ENCODE assay signal across 17 cellular contexts in the genomic region with DNA sequence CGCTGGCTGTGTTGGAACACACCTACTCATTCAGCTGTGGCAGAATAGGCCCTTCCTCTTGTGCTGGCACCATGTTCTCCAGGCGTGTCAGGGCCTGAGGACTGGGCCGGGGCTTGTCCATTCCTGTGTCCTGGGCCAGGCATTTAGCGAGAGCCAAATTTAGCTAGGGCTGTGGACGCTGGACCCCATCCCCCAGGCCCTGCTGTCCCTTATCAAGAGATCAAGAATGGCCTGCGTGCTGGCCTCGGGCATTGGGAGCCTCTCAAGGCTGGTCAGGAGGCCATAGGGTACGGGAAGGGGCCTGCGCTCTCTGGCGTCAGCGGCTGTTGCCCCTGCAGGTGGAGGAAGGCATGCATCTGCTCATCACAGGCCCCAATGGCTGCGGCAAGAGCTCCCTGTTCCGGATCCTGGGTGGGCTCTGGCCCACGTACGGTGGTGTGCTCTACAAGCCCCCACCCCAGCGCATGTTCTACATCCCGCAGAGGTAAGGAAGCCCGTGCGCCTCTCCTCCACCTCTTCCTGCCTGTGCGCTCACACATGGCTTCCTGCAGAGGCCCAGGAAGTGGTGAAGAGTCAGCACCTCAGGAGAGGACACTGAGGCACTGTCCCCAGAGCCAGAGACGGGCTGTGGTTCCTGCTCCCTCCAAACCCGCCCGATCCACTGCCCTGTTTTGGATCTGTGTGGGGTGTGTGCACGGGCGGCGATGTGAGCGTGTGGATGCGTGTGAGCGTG. TPM values are rescaled to one million over a fixed set of nuclear protein-coding genes. Genes with fewer than 3 reads are reported as not detected.
DNase-seq lines count a peak whose midpoint lies in the region; ATAC-seq and TF ChIP-seq lines count a peak whose summit lies in the region.
"Had no signal": no experiment of that assay in that cellular context is flagged by ENCODE, and none has a peak within 500 bp of the region (broad histone marks: within the 10 kb centered on the region; RNA-seq: fewer than 3 reads in every experiment).

No MANE protein-coding gene starts in this region.

- TF ChIP-seq CTCF in activated CD8-positive, alpha-beta T cell treated with anti-CD3 and anti-CD28 coated beads for 36 hours (IDR thresholded peaks at IDR 0.05): no peak
- TF ChIP-seq CTCF in epithelial cell of esophagus (IDR thresholded peaks at IDR 0.05; ENCODE audit: insufficient read depth, low read depth, low read length, missing control alignments): no peak
- no peak for TF ChIP-seq CTCF in A673 (conservative IDR thresholded peaks at IDR 0.05; ENCODE audit: low read depth, low read length)

- no TSS peak for BruUV-seq in A673 (replicated peaks; lab: Mats Ljungman, UMichigan)

- peaks cover 0 to 46% (median 8%) of the 10 kb centered on the region in 11 experiments; a peak in 12 of 22 replicates for H3K36me3 ChIP-seq in BLaER1 treated with 17β-estradiol and CSF1 and Interleukin-3, amounts not matched to agents 10 nM and 100 nM
- no peaks in the 10 kb centered on the region for H3K36me3 ChIP-seq in CD4-positive, alpha-beta memory T cell (ENCODE audit: insufficient read depth, low read length)
- no peaks in the 10 kb centered on the region for H3K36me3 ChIP-seq in A673 (ENCODE audit: insufficient read depth, low read length, poor library complexity, severe bottlenecking)

- peak; percentile 74 for ATAC-seq in activated CD8-positive, alpha-beta T cell treated with anti-CD3 and anti-CD28 coated beads for 36 hours
- ATAC-seq: GM12878 had no signal

- peak overlapping the region in 9 of 11 experiments; percentile 59 to 79 (median 68); a peak in 18 of 22 replicates for H3K4me2 ChIP-seq in BLaER1 treated with 17β-estradiol and CSF1 and Interleukin-3, amounts not matched to agents 10 nM and 100 nM

- H3K27me3 ChIP-seq in BLaER1 treated with 17β-estradiol and CSF1 and Interleukin-3, amounts not matched to agents 10 nM and 100 nM: peaks cover 9 to 81% (median 53%) of the 10 kb centered on the region in 11 experiments; a peak in 20 of 22 replicates
- no peaks in the 10 kb centered on the region for H3K27me3 ChIP-seq in CD4-positive, alpha-beta memory T cell (ENCODE audit: insufficient read depth, low read length)
- H3K27me3 ChIP-seq in A673 (replicated peaks; ENCODE audit: insufficient read depth, low read depth, low read length, poor library complexity): no peaks in the 10 kb centered on the region
- H3K27me3 ChIP-seq: esophagus muscularis mucosa had no signal

- H3K4me3 ChIP-seq in BLaER1 treated with 17β-estradiol and CSF1 and Interleukin-3, amounts not matched to agents 10 nM and 100 nM: no peak overlapping the region
- peak overlapping the region in 1 of 2 donors; percentile 14 for H3K4me3 ChIP-seq in CD4-positive, alpha-beta memory T cell (ENCODE audit: low read length in 2 of 2)
- H3K4me3 ChIP-seq in epithelial cell of esophagus (ENCODE audit: low read length): no peak overlapping the region
- H3K4me3 ChIP-seq in A673 (ENCODE audit: low read depth, low read length, poor library complexity, severe bottlenecking): no peak overlapping the region
- H3K4me3 ChIP-seq: coronary artery, esophagus muscularis mucosa, GM12878, heart left ventricle had no signal

- intact Hi-C loops in CD4-positive, alpha-beta memory T cell (cut with micrococcal nuclease): no loop called here
- intact Hi-C loops in activated CD8-positive, alpha-beta T cell treated with anti-CD3 and anti-CD28 coated beads for 36 hours (cut with micrococcal nuclease): no loop called here
- intact Hi-C loops in A673 (cut with micrococcal nuclease; ENCODE audit: unreplicated experiment): no loop called here

- CTCF ChIA-PET in CD4-positive, alpha-beta memory T cell (lab: Charles Lee; ENCODE audit: partially characterized antibody): no interaction called here
- CTCF ChIA-PET in activated CD8-positive, alpha-beta T cell treated with anti-CD3 and anti-CD28 coated beads for 36 hours (lab: Charles Lee): interaction anchor here (0.9 kb wide), 1 partner anchor 25 kb away, joined by 4 read pairs; the partner anchor contains the start of gene PLXNB3
- CTCF ChIA-PET in A673 (lab: Charles Lee): no interaction called here

- H3K27ac Mint-ChIP-seq in CD4-positive, alpha-beta memory T cell: peak overlapping the region in 4 of 7 donors; percentile 60 to 88 (median 73)
- H3K27ac Mint-ChIP-seq in activated CD8-positive, alpha-beta T cell treated with anti-CD3 and anti-CD28 coated beads for 36 hours: peak overlapping the region; percentile 86

- peaks cover 12 to 92% (median 36%) of the 10 kb centered on the region in 11 experiments; a peak in 20 of 22 replicates for H4K20me1 ChIP-seq in BLaER1 treated with 17β-estradiol and CSF1 and Interleukin-3, amounts not matched to agents 10 nM and 100 nM

- peaks cover 0 to 18% (median 4%) of the 10 kb centered on the region in 11 experiments; a peak in 11 of 22 replicates for H3K9me3 ChIP-seq in BLaER1 treated with 17β-estradiol and CSF1 and Interleukin-3, amounts not matched to agents 10 nM and 100 nM (replicated peaks in 1 of 11)
- H3K9me3 ChIP-seq in CD4-positive, alpha-beta memory T cell (ENCODE audit: control insufficient read depth in 1 of 2, low read length in 2 of 2): no peaks in the 10 kb centered on the region
- no peaks in the 10 kb centered on the region for H3K9me3 ChIP-seq in A673 (ENCODE audit: low read depth, low read length, poor library complexity, severe bottlenecking)
- H3K9me3 ChIP-seq: esophagus muscularis mucosa, heart left ventricle had no signal

- no peaks in the 10 kb centered on the region for H3K27me3 Mint-ChIP-seq in CD4-positive, alpha-beta memory T cell
- H3K27me3 Mint-ChIP-seq in activated CD8-positive, alpha-beta T cell treated with anti-CD3 and anti-CD28 coated beads for 36 hours: peaks cover 4% of the 10 kb centered on the region

- H3K9ac ChIP-seq in BLaER1 treated with 17β-estradiol and CSF1 and Interleukin-3, amounts not matched to agents 10 nM and 100 nM: 0 out of 22 replicates have a peak overlapping the region, but pooled peaks of 1 of the 11 experiments have one; percentile 10

- no peak overlapping the region for H3K27ac ChIP-seq in BLaER1 treated with 17β-estradiol and CSF1 and Interleukin-3, amounts not matched to agents 10 nM and 100 nM
- peak overlapping the region; percentile 14 for H3K27ac ChIP-seq in CD4-positive, alpha-beta memory T cell (ENCODE audit: low read depth, low read length)
- H3K27ac ChIP-seq in A673 (ENCODE audit: low read depth, low read length, poor library complexity, severe bottlenecking): no peak overlapping the region
- H3K27ac ChIP-seq: coronary artery, esophagus muscularis mucosa, heart left ventricle had no signal

- POLR2A ChIA-PET in CD4-positive, alpha-beta memory T cell (lab: Charles Lee; ENCODE audit: partially characterized antibody): interaction anchor here (1.0 to 1.3 kb wide), 3 partner anchors 55 to 196 kb away, joined by 3 read pairs; partner anchors contain the start of genes IDH3G and SSR4
- POLR2A ChIA-PET in activated CD8-positive, alpha-beta T cell treated with anti-CD3 and anti-CD28 coated beads for 36 hours (lab: Charles Lee): no interaction called here
- POLR2A ChIA-PET in A673 (lab: Charles Lee; ENCODE audit: low non-redundant PET): no interaction called here

- peak in 3 of 5 donors; percentile 31 to 37 (median 32) for DNase-seq in CD4-positive, alpha-beta memory T cell
- peak; percentile 29 for DNase-seq in activated CD8-positive, alpha-beta T cell treated with anti-CD3 and anti-CD28 coated beads for 36 hours
- peak; percentile 80 for DNase-seq in epithelial cell of esophagus (ENCODE audit: low read depth)
- no peak for DNase-seq in A673 (ENCODE audit: low spot score)
- no peak for DNase-seq in NCI-H1092 (lab: John Stamatoyannopoulos, UW)
- DNase-seq in NCI-H345 (lab: John Stamatoyannopoulos, UW): no peak
- DNase-seq: EL, heart left ventricle, islet precursor cell, NCI-H1048, occipital lobe, T1000 had no signal

- peaks cover 13 to 36% (median 19%) of the 10 kb centered on the region in 4 donors for H3K4me1 Mint-ChIP-seq in CD4-positive, alpha-beta memory T cell
- H3K4me1 Mint-ChIP-seq in activated CD8-positive, alpha-beta T cell treated with anti-CD3 and anti-CD28 coated beads for 36 hours (ENCODE audit: low read depth): peaks cover 21% of the 10 kb centered on the region

- peaks cover 5 to 7% of the 10 kb centered on the region in 2 donors for H3K36me3 Mint-ChIP-seq in CD4-positive, alpha-beta memory T cell
- no peaks in the 10 kb centered on the region for H3K36me3 Mint-ChIP-seq in activated CD8-positive, alpha-beta T cell treated with anti-CD3 and anti-CD28 coated beads for 36 hours (ENCODE audit: low read depth)
- H3K36me3 Mint-ChIP-seq: IgD-negative memory B cell had no signal

- no peaks in the 10 kb centered on the region for H3K9me3 Mint-ChIP-seq in CD4-positive, alpha-beta memory T cell
- H3K9me3 Mint-ChIP-seq in activated CD8-positive, alpha-beta T cell treated with anti-CD3 and anti-CD28 coated beads for 36 hours: no peaks in the 10 kb centered on the region
- H3K9me3 Mint-ChIP-seq: IgD-negative memory B cell had no signal

- H3K4me1 ChIP-seq in BLaER1 treated with 17β-estradiol and CSF1 and Interleukin-3, amounts not matched to agents 10 nM and 100 nM: peaks cover 35 to 92% (median 79%) of the 10 kb centered on the region in 10 experiments
- peaks cover 20% of the 10 kb centered on the region for H3K4me1 ChIP-seq in CD4-positive, alpha-beta memory T cell (ENCODE audit: insufficient read depth, low read length)
- H3K4me1 ChIP-seq in A673 (ENCODE audit: insufficient read depth, low read length, poor library complexity, severe bottlenecking): no peaks in the 10 kb centered on the region

- peak overlapping the region; percentile 60 to 83 (median 80) for H3K4me3 Mint-ChIP-seq in CD4-positive, alpha-beta memory T cell
- H3K4me3 Mint-ChIP-seq in activated CD8-positive, alpha-beta T cell treated with anti-CD3 and anti-CD28 coated beads for 36 hours: peak overlapping the region; percentile 16

RNA-seq across cellular contexts. Expression of gene ABCD1, which starts 15.3 kb away (rescaled TPM):
- total RNA-seq in CD4-positive, alpha-beta memory T cell: 1 to 10 TPM; 6.7 to 6.8 TPM
- 1 to 10 TPM; 1.7 to 3.0 TPM for polyA plus RNA-seq in CD4-positive, alpha-beta memory T cell
- total RNA-seq in activated CD8-positive, alpha-beta T cell treated with anti-CD3 and anti-CD28 coated beads for 36 hours: 1 to 10 TPM; 3.9 to 4.4 TPM
- total RNA-seq in A673 (2021): 7.8 and 8.0 TPM in 2 replicates

RNA-seq across cellular contexts. Expression of gene BCAP31, which starts 15.7 kb away (rescaled TPM):
- 100 to 1,000 TPM; 126 to 128 TPM for total RNA-seq in CD4-positive, alpha-beta memory T cell
- 100 to 1,000 TPM; 306 to 510 TPM for polyA plus RNA-seq in CD4-positive, alpha-beta memory T cell
- 100 to 1,000 TPM in 1 of 2 experiments, 10 to 100 TPM in 1; 97.6 to 102 TPM for total RNA-seq in activated CD8-positive, alpha-beta T cell treated with anti-CD3 and anti-CD28 coated beads for 36 hours
- total RNA-seq in A673 (2021): 219 and 235 TPM in 2 replicates

RNA-seq across cellular contexts. Expression of gene PLXNB3, which starts 24.1 kb away (rescaled TPM):
- not detected for total RNA-seq in CD4-positive, alpha-beta memory T cell
- not detected for polyA plus RNA-seq in CD4-positive, alpha-beta memory T cell
- 1 to 10 TPM; 7.7 to 8.2 TPM for total RNA-seq in activated CD8-positive, alpha-beta T cell treated with anti-CD3 and anti-CD28 coated beads for 36 hours
- 0.59 TPM in 1 of 2 replicates, not detected in the other for total RNA-seq in A673 (2021)
- polyA plus RNA-seq: IgD-negative memory B cell had no signal

RNA-seq across cellular contexts. Expression of gene SRPK3, which starts 40.9 kb away (rescaled TPM):
- total RNA-seq in CD4-positive, alpha-beta memory T cell: not detected
- not detected for polyA plus RNA-seq in CD4-positive, alpha-beta memory T cell
- total RNA-seq in activated CD8-positive, alpha-beta T cell treated with anti-CD3 and anti-CD28 coated beads for 36 hours: under 1 TPM in 1 of 2 experiments, not detected in 1; 0.09 TPM
- total RNA-seq in A673 (2021): not detected in 2 replicates
- total RNA-seq: GM12878 had no signal
- polyA plus RNA-seq: IgD-negative memory B cell had no signal

RNA-seq across cellular contexts. Expression of gene SLC6A8, which starts 52.2 kb away (rescaled TPM):
- 1 to 10 TPM in 1 of 2 experiments, under 1 TPM in 1; 0.84 to 1.4 TPM for total RNA-seq in CD4-positive, alpha-beta memory T cell
- polyA plus RNA-seq in CD4-positive, alpha-beta memory T cell: under 1 TPM; 0.11 to 0.21 TPM
- total RNA-seq in activated CD8-positive, alpha-beta T cell treated with anti-CD3 and anti-CD28 coated beads for 36 hours: 1 to 10 TPM; 2.5 to 2.7 TPM
- 41.4 and 49.8 TPM in 2 replicates for total RNA-seq in A673 (2021)

Comparison
In these comparisons a context has a peak if more than half of its experiments do, and no peak if none do; other contexts are left out.
1. DNase-seq: peak in CD4-positive, alpha-beta memory T cell (3 of 5), activated CD8-positive, alpha-beta T cell treated with anti-CD3 and anti-CD28 coated beads for 36 hours (single experiment) and epithelial cell of esophagus (single experiment); none in A673 (single experiment), NCI-H1092 (single experiment) and NCI-H345 (single experiment).